In genomic region chr11:121309688-121310087, GRCh38 we compare ENCODE assay signal across 11 cellular contexts. TPM values are rescaled to one million over a fixed set of nuclear protein-coding genes. Genes with fewer than 3 reads are reported as not detected.
DNase-seq lines count a peak whose midpoint lies in the region; ATAC-seq, FAIRE-seq and TF ChIP-seq lines count a peak whose summit lies in the region.
"Had no signal": no experiment of that assay in that cellular context is flagged by ENCODE, and none has a peak within 500 bp of the region (broad histone marks: within the 10 kb centered on the region; RNA-seq: fewer than 3 reads in every experiment).

No MANE protein-coding gene starts in this region.

- peak; percentile 92 for ATAC-seq in GM18511 (IDR thresholded peaks at IDR 0.05; ENCODE audit: unreplicated experiment)
- ATAC-seq in GM19463 (IDR thresholded peaks at IDR 0.05; ENCODE audit: unreplicated experiment), result peak; percentile 86
- ATAC-seq in HG03025 (IDR thresholded peaks at IDR 0.05; ENCODE audit: low FRiP score, unreplicated experiment), result peak; percentile 75
- ATAC-seq in activated T-helper 17 cell treated with anti-CD3 and anti-CD28 coated beads, Interleukin-2, amount 50 U/mL, for 72 hours (replicated peaks), result peak; percentile 73

- H3K4me1 ChIP-seq in transverse colon, result no peaks in the 10 kb centered on the region

- peaks cover 0 to 20% (median 5%) of the 10 kb centered on the region in 4 donors for H3K36me3 ChIP-seq in transverse colon

- peaks cover 60% of the 10 kb centered on the region for H3K36me3 Mint-ChIP-seq in activated T-helper 17 cell treated with anti-CD3 and anti-CD28 coated beads, Interleukin-2, amount 50 U/mL, for 72 hours (ENCODE audit: low read depth)

- DNase-seq in H54 (ENCODE audit: insufficient read length, low spot score), result no peak
- DNase-seq in activated CD4-positive, CD25-positive, alpha-beta regulatory T cell treated with anti-CD3 and anti-CD28 coated beads, Interleukin-2, amount 50 U/mL, for 72 hours, result no peak
- no peak for DNase-seq in superior temporal gyrus (ENCODE audit: extremely low spot score)
- no peak for DNase-seq in transverse colon
- DNase-seq: activated naive CD4-positive, alpha-beta T cell treated with Interleukin-2 at 50 U/mL for 16 hours; H9 had no signal

- no peak overlapping the region for H3K27ac ChIP-seq in transverse colon

- TF ChIP-seq CTCF in transverse colon (IDR thresholded peaks at IDR 0.05), result no peak

- intact Hi-C loops in transverse colon (cut with DNase I; ENCODE audit: low total_unique reads), result loop anchor here (10.0 kb wide), 1 partner anchor 505 kb away; no protein-coding TSS in a partner anchor

- H3K4me3 ChIP-seq in transverse colon, result no peak overlapping the region

- in situ Hi-C loops in transverse colon (cut with MboI; ENCODE audit: low pct_ligation_motif_present in 1 of 4, low pct_unique_long_range_greater_than_20kb in 1 of 4, low sequenced_read_pairs in 3 of 4), result loop anchor here in 1 of 4 donors (10.0 to 25.0 kb wide), 2 partner anchors 285 to 1203 kb away; no protein-coding TSS in a partner anchor

- peaks cover 19% of the 10 kb centered on the region for H3K4me1 Mint-ChIP-seq in activated T-helper 17 cell treated with anti-CD3 and anti-CD28 coated beads, Interleukin-2, amount 50 U/mL, for 72 hours

- FAIRE-seq in H54 (lab: Jason Lieb, UNC), result no peak
- FAIRE-seq: D721Med had no signal

- no peaks in the 10 kb centered on the region for H3K27me3 Mint-ChIP-seq in activated T-helper 17 cell treated with anti-CD3 and anti-CD28 coated beads, Interleukin-2, amount 50 U/mL, for 72 hours

- TF ChIP-seq POLR2A in H54 (IDR thresholded peaks at IDR 0.05; ENCODE audit: low read depth, low read length) (no peak), transverse colon (IDR thresholded peaks at IDR 0.05) (no peak)

- WGBS in transverse colon (ENCODE audit: low coverage in 1 of 2), 2 donors, result 50 to 76% methylated on average over 2 to 4 of the region's 4 CpGs

- peak overlapping the region; percentile 4 for H3K4me3 Mint-ChIP-seq in activated T-helper 17 cell treated with anti-CD3 and anti-CD28 coated beads, Interleukin-2, amount 50 U/mL, for 72 hours
- H3K4me3 Mint-ChIP-seq: H9 had no signal

- no peak for TF ChIP-seq EP300 in transverse colon (IDR thresholded peaks at IDR 0.05; ENCODE audit: low read depth)

- peak overlapping the region; percentile 2 for H3K27ac Mint-ChIP-seq in activated T-helper 17 cell treated with anti-CD3 and anti-CD28 coated beads, Interleukin-2, amount 50 U/mL, for 72 hours

- no peaks in the 10 kb centered on the region for H3K27me3 ChIP-seq in transverse colon

- H3K9me3 ChIP-seq in transverse colon, result no peaks in the 10 kb centered on the region

- no peaks in the 10 kb centered on the region for H3K9me3 Mint-ChIP-seq in activated T-helper 17 cell treated with anti-CD3 and anti-CD28 coated beads, Interleukin-2, amount 50 U/mL, for 72 hours
- H3K9me3 Mint-ChIP-seq: H9 had no signal

RNA-seq across cellular contexts. Expression of gene SC5D, which starts 17.1 kb away (rescaled TPM):
- total RNA-seq in activated T-helper 17 cell treated with anti-CD3 and anti-CD28 coated beads, Interleukin-2, amount 50 U/mL, for 72 hours, result 10 to 100 TPM; 20.1 to 22.4 TPM
- total RNA-seq in transverse colon, result 10 to 100 TPM; 12.9 to 31.5 (median 20.3) TPM
